Comparison of ENCODE assay signal across 15 cellular contexts in genomic region chr9:4118666-4119065, GRCh38.
DNase-seq lines count a peak whose midpoint lies in the region; ATAC-seq and TF ChIP-seq lines count a peak whose summit lies in the region.
"Had no signal": no experiment of that assay in that cellular context is flagged by ENCODE, and none has a peak within 500 bp of the region (broad histone marks: within the 10 kb centered on the region; RNA-seq: fewer than 3 reads in every experiment).

No MANE protein-coding gene starts in this region.

- TF ChIP-seq CTCF in body of pancreas (IDR thresholded peaks at IDR 0.05): no peak
- no peak for TF ChIP-seq CTCF in gastroesophageal sphincter (IDR thresholded peaks at IDR 0.05)
- TF ChIP-seq CTCF in type B pancreatic cell (conservative IDR thresholded peaks at IDR 0.05): no peak
- TF ChIP-seq CTCF in chondrocyte (IDR thresholded peaks at IDR 0.05): no peak

- H3K27ac ChIP-seq in body of pancreas: peak overlapping the region in 3 of 4 donors; percentile 17 to 57 (median 38)
- H3K27ac ChIP-seq in gastroesophageal sphincter: peak overlapping the region; percentile 39 to 74 (median 66)
- H3K27ac ChIP-seq in right cardiac atrium (ENCODE audit: low read length): no peak overlapping the region
- H3K27ac ChIP-seq: HL-60, RWPE1 had no signal

- H3K4me3 ChIP-seq in body of pancreas (no peak overlapping the region), gastroesophageal sphincter (no peak overlapping the region), right cardiac atrium (ENCODE audit: low read length) (no peak overlapping the region)

- TF ChIP-seq EP300 in gastroesophageal sphincter (IDR thresholded peaks at IDR 0.05): no peak

- H3K36me3 Mint-ChIP-seq in type B pancreatic cell: peaks cover 6% of the 10 kb centered on the region
- H3K36me3 Mint-ChIP-seq in chondrocyte (ENCODE audit: low read depth): peaks cover 6% of the 10 kb centered on the region

- H3K4me3 Mint-ChIP-seq in type B pancreatic cell (no peak overlapping the region), chondrocyte (ENCODE audit: unreplicated experiment) (no peak overlapping the region)

- H3K9me3 ChIP-seq in body of pancreas (no peaks in the 10 kb centered on the region), gastroesophageal sphincter (no peaks in the 10 kb centered on the region), right cardiac atrium (ENCODE audit: control insufficient read depth, low read length) (no peaks in the 10 kb centered on the region)

- 47 to 48% methylated on average over 10 of the region's 10 CpGs for WGBS in body of pancreas, 2 donors
- WGBS in gastroesophageal sphincter (ENCODE audit: low coverage in 1 of 2), 2 donors: 31 to 64% methylated on average over 2 to 10 of the region's 10 CpGs
- WGBS in right cardiac atrium: 74% methylated on average over 10 of the region's 10 CpGs

- no peaks in the 10 kb centered on the region for H3K27me3 ChIP-seq in body of pancreas
- no peaks in the 10 kb centered on the region for H3K27me3 ChIP-seq in gastroesophageal sphincter
- no peaks in the 10 kb centered on the region for H3K27me3 ChIP-seq in right cardiac atrium (ENCODE audit: control insufficient read depth, insufficient read depth)

- no peak for TF ChIP-seq POLR2A in body of pancreas (IDR thresholded peaks at IDR 0.05)
- TF ChIP-seq POLR2A in gastroesophageal sphincter (IDR thresholded peaks at IDR 0.05): no peak

- H3K4me1 Mint-ChIP-seq in type B pancreatic cell (ENCODE audit: unreplicated experiment): peaks cover 5% of the 10 kb centered on the region
- peaks cover 40% of the 10 kb centered on the region for H3K4me1 Mint-ChIP-seq in chondrocyte (ENCODE audit: low read depth)

- H3K4me1 ChIP-seq in body of pancreas: peaks cover 15% of the 10 kb centered on the region
- H3K4me1 ChIP-seq in gastroesophageal sphincter: peaks cover 16 to 59% (median 25%) of the 10 kb centered on the region in 3 donors
- H3K4me1 ChIP-seq in right cardiac atrium (ENCODE audit: control insufficient read depth, insufficient read depth, low read length): no peaks in the 10 kb centered on the region

- DNase-seq in body of pancreas (no peak), right cardiac atrium (peak; percentile 40 to 78 (median 73)), renal cortical epithelial cell (ENCODE audit: low read depth) (peak; percentile 57), NCI-H2029 treated with DMSO at 0.1 percent for 48 hours (lab: John Stamatoyannopoulos, UW) (no peak), type B pancreatic cell (ENCODE audit: extremely low spot score, unreplicated experiment) (no peak), amygdala (lab: John Stamatoyannopoulos, UW) (no peak), chondrocyte (ENCODE audit: low spot score) (no peak)
- DNase-seq: C1 segment of cervical spinal cord, DND-41, NCI-H187, NCI-H510A, NCI-H774 had no signal

- intact Hi-C loops in body of pancreas (cut with DNase I) (no loop called here), right cardiac atrium (cut with DNase I) (no loop called here)

- no peaks in the 10 kb centered on the region for H3K9me3 Mint-ChIP-seq in type B pancreatic cell
- no peaks in the 10 kb centered on the region for H3K9me3 Mint-ChIP-seq in chondrocyte (ENCODE audit: low read depth)

- H3K36me3 ChIP-seq in body of pancreas (replicated peaks in 1 of 2; ENCODE audit: insufficient read depth in 1 of 2, low read depth in 2 of 2) (no peaks in the 10 kb centered on the region), gastroesophageal sphincter (peaks cover 0 to 8% of the 10 kb centered on the region in 2 donors)

- ATAC-seq in body of pancreas: peak; percentile 30
- ATAC-seq in gastroesophageal sphincter: no peak
- peak; percentile 38 to 70 for ATAC-seq in right cardiac atrium

- H3K27me3 Mint-ChIP-seq in type B pancreatic cell (no peaks in the 10 kb centered on the region), chondrocyte (ENCODE audit: low read depth) (no peaks in the 10 kb centered on the region)

- H3K27ac Mint-ChIP-seq in type B pancreatic cell (no peak overlapping the region), chondrocyte (ENCODE audit: unreplicated experiment) (no peak overlapping the region)

Comparison
In these comparisons a context has a peak if more than half of its experiments do, and no peak if none do; other contexts are left out.
1. DNase-seq: peak in right cardiac atrium (3 of 3) and renal cortical epithelial cell (single experiment); none in body of pancreas (0 of 4), NCI-H2029 treated with DMSO at 0.1 percent for 48 hours (single experiment), type B pancreatic cell (single experiment), amygdala (0 of 56) and chondrocyte (single experiment).